ENCODE assay signal across 8 cellular contexts in genomic region chr5:136212252-136212721, GRCh38. TPM values are rescaled to one million over a fixed set of nuclear protein-coding genes. Genes with fewer than 3 reads are reported as not detected.
DNase-seq lines count a peak whose midpoint lies in the region; ATAC-seq and TF ChIP-seq lines count a peak whose summit lies in the region.

No MANE protein-coding gene starts in this region.

- no peak overlapping the region for H3K9ac ChIP-seq in smooth muscle cell (ENCODE audit: low read depth)

- POLR2A ChIA-PET in activated naive CD8-positive, alpha-beta T cell treated with anti-CD3 and anti-CD28 coated beads, Interleukin-2, amount 10 ng/mL, durations not matched to agents 7 days and 5 days (lab: Charles Lee): no interaction called here

- no peak overlapping the region for H3K4me3 Mint-ChIP-seq in activated naive CD8-positive, alpha-beta T cell treated with anti-CD3 and anti-CD28 coated beads, Interleukin-2, amount 10 ng/mL, durations not matched to agents 7 days and 5 days

- H4K20me1 ChIP-seq in smooth muscle cell (ENCODE audit: low read depth): no peaks in the 10 kb centered on the region

- H3K4me1 Mint-ChIP-seq in activated naive CD8-positive, alpha-beta T cell treated with anti-CD3 and anti-CD28 coated beads, Interleukin-2, amount 10 ng/mL, durations not matched to agents 7 days and 5 days: peaks cover 2% of the 10 kb centered on the region

- H3K36me3 Mint-ChIP-seq in activated naive CD8-positive, alpha-beta T cell treated with anti-CD3 and anti-CD28 coated beads, Interleukin-2, amount 10 ng/mL, durations not matched to agents 7 days and 5 days: no peaks in the 10 kb centered on the region

- H3K9me3 ChIP-seq in Peyer's patch: no peaks in the 10 kb centered on the region
- H3K9me3 ChIP-seq in smooth muscle cell (replicated peaks; ENCODE audit: low read depth): no peaks in the 10 kb centered on the region

- H3K4me3 ChIP-seq in Peyer's patch (no peak overlapping the region), smooth muscle cell (no peak overlapping the region)

- no peaks in the 10 kb centered on the region for H3K36me3 ChIP-seq in Peyer's patch
- no peaks in the 10 kb centered on the region for H3K36me3 ChIP-seq in smooth muscle cell (ENCODE audit: low read depth)

- no peaks in the 10 kb centered on the region for H3F3A ChIP-seq in smooth muscle cell (ENCODE audit: low read depth)

- H3K79me2 ChIP-seq in smooth muscle cell (ENCODE audit: low read depth): no peaks in the 10 kb centered on the region

- no peaks in the 10 kb centered on the region for H3K9me3 Mint-ChIP-seq in activated naive CD8-positive, alpha-beta T cell treated with anti-CD3 and anti-CD28 coated beads, Interleukin-2, amount 10 ng/mL, durations not matched to agents 7 days and 5 days

- no peak overlapping the region for H2AFZ ChIP-seq in smooth muscle cell (ENCODE audit: low read depth)

- intact Hi-C loops in left ventricle myocardium superior (cut with micrococcal nuclease): loop anchor here (5.0 to 10.0 kb wide), 2 partner anchors 267 to 325 kb away; no protein-coding TSS in a partner anchor

- TF ChIP-seq CTCF in Peyer's patch (IDR thresholded peaks at IDR 0.05) (peak; percentile 49 to 83 (median 74)), smooth muscle cell (IDR thresholded peaks at IDR 0.05; ENCODE audit: borderline replicate concordance, insufficient read depth, poor library complexity, severe bottlenecking) (peak; percentile 90)

- no peaks in the 10 kb centered on the region for H3K4me1 ChIP-seq in Peyer's patch
- H3K4me1 ChIP-seq in smooth muscle cell (ENCODE audit: low read depth): no peaks in the 10 kb centered on the region

- H3K27ac ChIP-seq in Peyer's patch: no peak overlapping the region
- no peak overlapping the region for H3K27ac ChIP-seq in smooth muscle cell (ENCODE audit: low read depth)

- no peak overlapping the region for H3K4me2 ChIP-seq in smooth muscle cell

- 66% methylated on average over 10 of the region's 10 CpGs for WGBS in smooth muscle cell (ENCODE audit: low lambda C conversion rate)

- H3K27me3 Mint-ChIP-seq in activated naive CD8-positive, alpha-beta T cell treated with anti-CD3 and anti-CD28 coated beads, Interleukin-2, amount 10 ng/mL, durations not matched to agents 7 days and 5 days: peaks cover 5% of the 10 kb centered on the region

- no peak for TF ChIP-seq POLR2A in Peyer's patch (IDR thresholded peaks at IDR 0.05)

- H3K27me3 ChIP-seq in Peyer's patch (no peaks in the 10 kb centered on the region), smooth muscle cell (ENCODE audit: low read depth) (peaks cover 6% of the 10 kb centered on the region)

- ATAC-seq in HG02840 (IDR thresholded peaks at IDR 0.05; ENCODE audit: low FRiP score, unreplicated experiment) (peak; percentile 63), left ventricle myocardium superior (peak; percentile 58), HG02763 (IDR thresholded peaks at IDR 0.05; ENCODE audit: unreplicated experiment) (no peak)
- no peak for ATAC-seq in activated naive CD8-positive, alpha-beta T cell treated with anti-CD3 and anti-CD28 coated beads, Interleukin-2, amount 10 ng/mL, durations not matched to agents 7 days and 5 days (ENCODE audit: low read depth)

- peak; percentile 44 for DNase-seq in NCI-H2227 (lab: John Stamatoyannopoulos, UW; ENCODE audit: unreplicated experiment)
- no peak for DNase-seq in NCI-H2227 treated with DMSO at 0.1 percent for 48 hours (lab: John Stamatoyannopoulos, UW)
- peak; percentile 23 to 75 (median 75) for DNase-seq in Peyer's patch
- DNase-seq in activated naive CD8-positive, alpha-beta T cell treated with anti-CD3 and anti-CD28 coated beads, Interleukin-2, amount 10 ng/mL, durations not matched to agents 7 days and 5 days: peak; percentile 64
- peak; percentile 73 for DNase-seq in left ventricle myocardium superior
- DNase-seq in smooth muscle cell (lab: John Stamatoyannopoulos, UW; ENCODE audit: unreplicated experiment): no peak

- no peak overlapping the region for H3K27ac Mint-ChIP-seq in activated naive CD8-positive, alpha-beta T cell treated with anti-CD3 and anti-CD28 coated beads, Interleukin-2, amount 10 ng/mL, durations not matched to agents 7 days and 5 days

RNA-seq across cellular contexts. Expression of gene SMIM32, which starts 19.3 kb away (rescaled TPM):
- total RNA-seq in Peyer's patch: 10 to 100 TPM in 3 of 4 donors, 1 to 10 TPM in 1; 5.8 to 18.4 (median 15.1) TPM
- not detected for total RNA-seq in activated naive CD8-positive, alpha-beta T cell treated with anti-CD3 and anti-CD28 coated beads, Interleukin-2, amount 10 ng/mL, durations not matched to agents 7 days and 5 days
- total RNA-seq in left ventricle myocardium superior: not detected
- 1.5 and 1.9 TPM in 2 replicates for total RNA-seq in smooth muscle cell
- 0.24 and 2.2 TPM in 2 replicates for polyA plus RNA-seq in smooth muscle cell

Comparison
In these comparisons a context has a peak if more than half of its experiments do, and no peak if none do; other contexts are left out.
1. DNase-seq: peak in NCI-H2227 (single experiment), Peyer's patch (3 of 3), activated naive CD8-positive, alpha-beta T cell treated with anti-CD3 and anti-CD28 coated beads, Interleukin-2, amount 10 ng/mL, durations not matched to agents 7 days and 5 days (single experiment) and left ventricle myocardium superior (single experiment); none in NCI-H2227 treated with DMSO at 0.1 percent for 48 hours (single experiment) and smooth muscle cell (single experiment).
2. ATAC-seq: peak in HG02840 (single experiment) and left ventricle myocardium superior (single experiment); none in activated naive CD8-positive, alpha-beta T cell treated with anti-CD3 and anti-CD28 coated beads, Interleukin-2, amount 10 ng/mL, durations not matched to agents 7 days and 5 days (single experiment) and HG02763 (single experiment).